In the genomic region with DNA sequence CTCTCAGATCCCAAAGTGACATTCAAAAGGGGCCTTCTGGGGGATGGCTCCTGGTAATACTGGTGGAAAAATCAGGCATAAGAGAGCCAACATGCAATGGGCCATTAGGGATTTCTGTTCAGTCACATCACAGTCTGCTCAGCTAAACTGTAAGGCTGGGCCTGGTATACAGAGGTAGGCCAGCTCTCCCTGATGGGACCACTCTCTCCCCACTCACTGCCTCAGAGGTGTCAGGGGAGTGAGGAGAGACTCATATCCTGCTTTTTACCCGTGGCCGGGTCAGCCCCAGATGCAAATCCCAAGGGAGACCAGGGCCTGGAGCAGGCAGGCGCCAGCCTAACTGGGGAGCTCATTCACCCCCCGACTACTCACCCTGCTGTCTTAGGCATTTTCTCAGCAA, we compare ENCODE assay signal across 22 cellular contexts. TPM values are rescaled to one million over a fixed set of nuclear protein-coding genes. Genes with fewer than 3 reads are reported as not detected.
DNase-seq lines count a peak whose midpoint lies in the region; ATAC-seq and TF ChIP-seq lines count a peak whose summit lies in the region.
"Had no signal": no experiment of that assay in that cellular context is flagged by ENCODE, and none has a peak within 500 bp of the region (broad histone marks: within the 10 kb centered on the region; RNA-seq: fewer than 3 reads in every experiment).

No MANE protein-coding gene starts in this region.

- H3K36me3 Mint-ChIP-seq in GM23338 (ENCODE audit: low read depth) (no peaks in the 10 kb centered on the region), chondrocyte (ENCODE audit: low read depth) (no peaks in the 10 kb centered on the region), type B pancreatic cell (no peaks in the 10 kb centered on the region)
- H3K36me3 Mint-ChIP-seq: CD4-positive, alpha-beta memory T cell had no signal

- H3K79me2 ChIP-seq in GM23338 (replicated peaks; ENCODE audit: insufficient read depth) = no peaks in the 10 kb centered on the region
- H3K79me2 ChIP-seq in osteoblast (ENCODE audit: insufficient read depth, low read length) = no peaks in the 10 kb centered on the region

- H3K36me3 ChIP-seq in GM23338 (ENCODE audit: insufficient read depth) (no peaks in the 10 kb centered on the region), osteoblast (ENCODE audit: insufficient read depth, low read length) (no peaks in the 10 kb centered on the region)

- H4K20me1 ChIP-seq in GM23338 (replicated peaks; ENCODE audit: insufficient read depth) (no peaks in the 10 kb centered on the region), osteoblast (ENCODE audit: insufficient read depth, low read length) (no peaks in the 10 kb centered on the region)

- H3K4me3 Mint-ChIP-seq in GM23338 (no peak overlapping the region), chondrocyte (ENCODE audit: unreplicated experiment) (no peak overlapping the region), type B pancreatic cell (no peak overlapping the region)
- H3K4me3 Mint-ChIP-seq: CD4-positive, alpha-beta memory T cell had no signal

- TF ChIP-seq CTCF in GM23338 (conservative IDR thresholded peaks at IDR 0.05; ENCODE audit: low read depth in 2 of 2) (no peak), chondrocyte (IDR thresholded peaks at IDR 0.05) (no peak), osteoblast (IDR thresholded peaks at IDR 0.05; ENCODE audit: extremely low read depth, low read depth, low read length) (no peak), type B pancreatic cell (conservative IDR thresholded peaks at IDR 0.05) (no peak)

- H3K9me3 ChIP-seq in osteoblast (ENCODE audit: low read depth, low read length) = no peaks in the 10 kb centered on the region

- H3K9me2 ChIP-seq in GM23338 (ENCODE audit: insufficient read depth) = no peaks in the 10 kb centered on the region

- H3K4me3 ChIP-seq in GM23338 (no peak overlapping the region), osteoblast (ENCODE audit: insufficient read depth, low read length) (no peak overlapping the region)
- H3K4me3 ChIP-seq: PC-9 had no signal

- no peak for ATAC-seq in GM23338
- no peak for ATAC-seq in GM21447 (IDR thresholded peaks at IDR 0.05; ENCODE audit: unreplicated experiment)
- ATAC-seq: HCT116 had no signal

- no peaks in the 10 kb centered on the region for H3F3A ChIP-seq in GM23338 (replicated peaks; ENCODE audit: low read depth)

- H3K4me2 ChIP-seq in GM23338 = no peak overlapping the region
- H3K4me2 ChIP-seq in osteoblast (ENCODE audit: insufficient read depth, low read length) = peak overlapping the region; percentile 6
- H3K4me2 ChIP-seq: KMS-11, PC-9 had no signal

- H2AFZ ChIP-seq in GM23338 = peak overlapping the region; percentile 66; the same call in 1 of the 2 replicates
- no peak overlapping the region for H2AFZ ChIP-seq in osteoblast (ENCODE audit: low read length)
- H2AFZ ChIP-seq: PC-9 had no signal

- DNase-seq in Daoy (ENCODE audit: low read depth) (peak; percentile 32), GM23338 (ENCODE audit: low spot score) (no peak), chondrocyte (ENCODE audit: low spot score) (no peak), osteoblast (ENCODE audit: insufficient read length, low spot score, missing footprints) (peak; percentile 74), NCI-H1930 (lab: John Stamatoyannopoulos, UW) (no peak), midbrain (lab: John Stamatoyannopoulos, UW) (no peak), type B pancreatic cell (ENCODE audit: extremely low spot score, unreplicated experiment) (no peak)
- DNase-seq: C1 segment of cervical spinal cord; CD4-positive, alpha-beta memory T cell; COR-L47; MM.1S; NCI-H1417; NCI-H1694; NCI-H2081; NCI-H2227 treated with DMSO at 0.1 percent for 48 hours; NCI-H526 treated with DMSO at 0.1 percent for 48 hours; RPMI8226; SHP77 had no signal

- H3K4me1 ChIP-seq in GM23338 (ENCODE audit: insufficient read depth) (no peaks in the 10 kb centered on the region), osteoblast (ENCODE audit: insufficient read depth, low read length) (peaks cover 21% of the 10 kb centered on the region)

- peaks cover 3% of the 10 kb centered on the region for H3K4me1 Mint-ChIP-seq in GM23338
- peaks cover 43% of the 10 kb centered on the region for H3K4me1 Mint-ChIP-seq in chondrocyte (ENCODE audit: low read depth)
- H3K4me1 Mint-ChIP-seq in type B pancreatic cell (ENCODE audit: unreplicated experiment) = peaks cover 41% of the 10 kb centered on the region
- H3K4me1 Mint-ChIP-seq: CD4-positive, alpha-beta memory T cell had no signal

- H3K27ac Mint-ChIP-seq in GM23338 (no peak overlapping the region), chondrocyte (ENCODE audit: unreplicated experiment) (peak overlapping the region; percentile 52), type B pancreatic cell (no peak overlapping the region)
- H3K27ac Mint-ChIP-seq: CD4-positive, alpha-beta memory T cell had no signal

- H3K27me3 Mint-ChIP-seq in GM23338 (ENCODE audit: insufficient read depth, low read depth, poor library complexity) (peaks cover 9% of the 10 kb centered on the region), chondrocyte (ENCODE audit: low read depth) (no peaks in the 10 kb centered on the region), type B pancreatic cell (no peaks in the 10 kb centered on the region)

- no peaks in the 10 kb centered on the region for H3K27me3 ChIP-seq in GM23338 (ENCODE audit: insufficient read depth)
- H3K27me3 ChIP-seq in osteoblast (ENCODE audit: insufficient read depth, low read length) = no peaks in the 10 kb centered on the region

- no peak overlapping the region for H3K27ac ChIP-seq in GM23338 (ENCODE audit: low read depth)
- peak overlapping the region; percentile 9 for H3K27ac ChIP-seq in osteoblast (ENCODE audit: low read depth, low read length)
- H3K27ac ChIP-seq: KMS-11, PC-9 had no signal

- H3K9me3 Mint-ChIP-seq in GM23338 (no peaks in the 10 kb centered on the region), chondrocyte (ENCODE audit: low read depth) (no peaks in the 10 kb centered on the region), type B pancreatic cell (no peaks in the 10 kb centered on the region)

TF ChIP-seq in GM23338, 12 proteins besides CTCF, POLR2A, EP300 and RAD21 (continues in another document):
- TF ChIP-seq, protein P1, sequence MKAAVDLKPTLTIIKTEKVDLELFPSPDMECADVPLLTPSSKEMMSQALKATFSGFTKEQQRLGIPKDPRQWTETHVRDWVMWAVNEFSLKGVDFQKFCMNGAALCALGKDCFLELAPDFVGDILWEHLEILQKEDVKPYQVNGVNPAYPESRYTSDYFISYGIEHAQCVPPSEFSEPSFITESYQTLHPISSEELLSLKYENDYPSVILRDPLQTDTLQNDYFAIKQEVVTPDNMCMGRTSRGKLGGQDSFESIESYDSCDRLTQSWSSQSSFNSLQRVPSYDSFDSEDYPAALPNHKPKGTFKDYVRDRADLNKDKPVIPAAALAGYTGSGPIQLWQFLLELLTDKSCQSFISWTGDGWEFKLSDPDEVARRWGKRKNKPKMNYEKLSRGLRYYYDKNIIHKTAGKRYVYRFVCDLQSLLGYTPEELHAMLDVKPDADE (IDR thresholded peaks at IDR 0.05) = no peak
- TF ChIP-seq POLR2AphosphoS5 (IDR thresholded peaks at IDR 0.05; ENCODE audit: low read depth) (no peak), ZNF114 (CRISPR knock-in tag; IDR thresholded peaks at IDR 0.05) (no peak), ZNF331 (CRISPR knock-in tag; IDR thresholded peaks at IDR 0.05; ENCODE audit: low read depth) (no peak), EZH2phosphoT487 (IDR thresholded peaks at IDR 0.05; ENCODE audit: unreplicated experiment) (no peak), JUNB (IDR thresholded peaks at IDR 0.05; ENCODE audit: unreplicated experiment) (no peak)

RNA-seq across cellular contexts. Expression of a gene that starts 48.1 kb away (rescaled TPM):
- total RNA-seq in Daoy (2014; rRNA removed; shearing (Covaris generic)) = 1,551 and 1,952 TPM in 2 replicates
- 412 and 449 TPM in 2 replicates for total RNA-seq in GM23338 (2014; rRNA removed; shearing (Covaris generic))
- polyA plus RNA-seq in GM23338 (2016; fragmentation: Nextera tagmentation; extraction: Ambion mirVana) = 913 and 929 TPM in 2 replicates
- 2,291 to 2,367 TPM (median 2,332 TPM) in 3 replicates for total RNA-seq in chondrocyte
- total RNA-seq in osteoblast = 1,563 and 1,708 TPM in 2 replicates
- 343 and 447 TPM in 2 replicates for total RNA-seq in type B pancreatic cell (ENCODE audit: low replicate concordance)

Comparison
In these comparisons a context has a peak if more than half of its experiments do, and no peak if none do; other contexts are left out.
1. DNase-seq: peak in Daoy (single experiment) and osteoblast (single experiment); none in GM23338 (single experiment), chondrocyte (single experiment), NCI-H1930 (0 of 2), midbrain (single experiment) and type B pancreatic cell (single experiment).